17 cellular contexts compared by ENCODE assay signal in the genomic region with DNA sequence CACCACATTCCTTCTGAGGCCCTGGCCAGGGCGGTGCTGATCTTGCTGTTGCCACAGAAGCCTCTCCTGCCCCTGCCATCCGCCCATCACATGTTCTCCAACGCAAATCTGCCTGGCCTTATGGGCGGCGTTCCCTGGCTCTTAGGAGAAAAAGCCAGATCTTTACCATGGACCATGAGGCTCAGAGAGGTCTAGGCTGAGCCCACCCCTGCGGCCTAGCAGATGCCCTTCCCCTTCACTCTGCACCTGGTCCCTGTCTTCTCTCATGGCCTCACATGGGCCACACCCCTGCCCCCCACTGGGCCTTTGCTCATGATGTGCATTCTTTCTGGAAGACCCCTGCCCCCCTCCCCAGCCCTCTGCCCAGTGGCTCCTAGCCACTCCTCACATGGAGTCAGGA.
DNase-seq lines count a peak whose midpoint lies in the region; ATAC-seq and TF ChIP-seq lines count a peak whose summit lies in the region.
"Had no signal": no experiment of that assay in that cellular context is flagged by ENCODE, and none has a peak within 500 bp of the region (broad histone marks: within the 10 kb centered on the region; RNA-seq: fewer than 3 reads in every experiment).

No MANE protein-coding gene starts in this region.

- H3K36me3 ChIP-seq in Peyer's patch (peaks cover 0 to 4% (median 0%) of the 10 kb centered on the region in 3 donors), rectal smooth muscle tissue (ENCODE audit: control insufficient read depth, insufficient read depth, low read length) (peaks cover 10% of the 10 kb centered on the region), osteoblast (ENCODE audit: insufficient read depth, low read length) (peaks cover 72% of the 10 kb centered on the region)

- peak overlapping the region; percentile 66 for H3K27ac Mint-ChIP-seq in glutamatergic neuron (ENCODE audit: unreplicated experiment)
- H3K27ac Mint-ChIP-seq: CD14-positive monocyte; CD4-positive, alpha-beta memory T cell had no signal

- no peak overlapping the region for H2AFZ ChIP-seq in osteoblast (ENCODE audit: low read length)

- H3K4me3 ChIP-seq in Peyer's patch (no peak overlapping the region), rectal smooth muscle tissue (ENCODE audit: low read length) (no peak overlapping the region), osteoblast (ENCODE audit: insufficient read depth, low read length) (no peak overlapping the region)
- H3K4me3 ChIP-seq: A549, BLaER1, HAP-1 had no signal

- H3K9me3 Mint-ChIP-seq in glutamatergic neuron (ENCODE audit: unreplicated experiment), result peaks cover 33% of the 10 kb centered on the region

- no peak overlapping the region for H3K9ac ChIP-seq in rectal smooth muscle tissue (ENCODE audit: low read length)
- H3K9ac ChIP-seq: BLaER1 had no signal

- H3K27me3 Mint-ChIP-seq in glutamatergic neuron (ENCODE audit: unreplicated experiment), result peaks cover 36% of the 10 kb centered on the region
- H3K27me3 Mint-ChIP-seq: CD4-positive, alpha-beta memory T cell had no signal

- H4K20me1 ChIP-seq in osteoblast (ENCODE audit: insufficient read depth, low read length), result peaks cover 44% of the 10 kb centered on the region

- peaks cover 9% of the 10 kb centered on the region for H3K36me3 Mint-ChIP-seq in glutamatergic neuron (ENCODE audit: unreplicated experiment)
- H3K36me3 Mint-ChIP-seq: CD14-positive monocyte; CD4-positive, alpha-beta memory T cell had no signal

- no peaks in the 10 kb centered on the region for H3K9me3 ChIP-seq in Peyer's patch
- no peaks in the 10 kb centered on the region for H3K9me3 ChIP-seq in osteoblast (ENCODE audit: low read depth, low read length)
- H3K9me3 ChIP-seq: BLaER1, HAP-1 had no signal

- TF ChIP-seq POLR2A in Peyer's patch (IDR thresholded peaks at IDR 0.05), result no peak

- TF ChIP-seq CTCF in Peyer's patch (IDR thresholded peaks at IDR 0.05) (no peak), glutamatergic neuron (IDR thresholded peaks at IDR 0.05; ENCODE audit: partially characterized antibody, unreplicated experiment) (no peak), osteoblast (IDR thresholded peaks at IDR 0.05; ENCODE audit: extremely low read depth, low read depth, low read length) (no peak)

- DNase-seq in activated effector memory CD4-positive, alpha-beta T cell treated with anti-CD3 and anti-CD28 coated beads, Interleukin-2, amount 50 U/mL, for 16 hours, result peak; percentile 31
- DNase-seq in activated effector memory CD4-positive, alpha-beta T cell treated with Interleukin-2 at 50 U/mL for 16 hours, result no peak
- DNase-seq in Peyer's patch (peak in 2 of 3 donors; percentile 11 to 40), glutamatergic neuron (no peak), osteoblast (ENCODE audit: insufficient read length, low spot score, missing footprints) (no peak), HUDEP-2 (lab: John Stamatoyannopoulos, UW; ENCODE audit: unreplicated experiment in 76 of 76) (no peak)
- DNase-seq: CD4-positive, alpha-beta memory T cell; DMS153; DMS79; GF-D8 had no signal

- peaks cover 17% of the 10 kb centered on the region for H3K4me1 Mint-ChIP-seq in glutamatergic neuron (ENCODE audit: low read depth, unreplicated experiment)
- H3K4me1 Mint-ChIP-seq: CD14-positive monocyte; CD4-positive, alpha-beta memory T cell had no signal

- no peak for ATAC-seq in GM21723 (IDR thresholded peaks at IDR 0.05; ENCODE audit: unreplicated experiment)
- ATAC-seq: A549 had no signal

- H3K4me3 Mint-ChIP-seq in glutamatergic neuron (ENCODE audit: unreplicated experiment), result no peak overlapping the region
- H3K4me3 Mint-ChIP-seq: CD14-positive monocyte; CD4-positive, alpha-beta memory T cell had no signal

- H3K27ac ChIP-seq in Peyer's patch, result no peak overlapping the region
- H3K27ac ChIP-seq in rectal smooth muscle tissue (ENCODE audit: low read depth, low read length), result peak overlapping the region; percentile 70
- no peak overlapping the region for H3K27ac ChIP-seq in osteoblast (ENCODE audit: low read depth, low read length)
- H3K27ac ChIP-seq: 22Rv1, A549 had no signal

- H3K27me3 ChIP-seq in Peyer's patch, result no peaks in the 10 kb centered on the region
- no peaks in the 10 kb centered on the region for H3K27me3 ChIP-seq in rectal smooth muscle tissue (ENCODE audit: control insufficient read depth, insufficient read depth, low read length)
- no peaks in the 10 kb centered on the region for H3K27me3 ChIP-seq in osteoblast (ENCODE audit: insufficient read depth, low read length)
- H3K27me3 ChIP-seq: BLaER1 had no signal

- peaks cover 24% of the 10 kb centered on the region for H3K79me2 ChIP-seq in osteoblast (ENCODE audit: insufficient read depth, low read length)

- no peak overlapping the region for H3K4me2 ChIP-seq in osteoblast (ENCODE audit: insufficient read depth, low read length)
- H3K4me2 ChIP-seq: A549, BLaER1 had no signal

- no peaks in the 10 kb centered on the region for H3K4me1 ChIP-seq in Peyer's patch
- peaks cover 2% of the 10 kb centered on the region for H3K4me1 ChIP-seq in rectal smooth muscle tissue (ENCODE audit: control insufficient read depth, insufficient read depth, low read length)
- no peaks in the 10 kb centered on the region for H3K4me1 ChIP-seq in osteoblast (ENCODE audit: insufficient read depth, low read length)
- H3K4me1 ChIP-seq: A549, HAP-1 had no signal

Comparison
In these comparisons a context has a peak if more than half of its experiments do, and no peak if none do; other contexts are left out.
1. DNase-seq: peak in activated effector memory CD4-positive, alpha-beta T cell treated with anti-CD3 and anti-CD28 coated beads, Interleukin-2, amount 50 U/mL, for 16 hours (single experiment) and Peyer's patch (2 of 3); none in activated effector memory CD4-positive, alpha-beta T cell treated with Interleukin-2 at 50 U/mL for 16 hours (single experiment), glutamatergic neuron (single experiment), osteoblast (single experiment) and HUDEP-2 (0 of 76).